31 cellular contexts compared by ENCODE assay signal in genomic region chr4:43047044-43047443, GRCh38.
"Had no signal": no experiment of that assay in that cellular context is flagged by ENCODE, and none has a peak within 500 bp of the region (broad histone marks: within the 10 kb centered on the region; RNA-seq: fewer than 3 reads in every experiment).

No MANE protein-coding gene starts in this region.

- H3K4me3 Mint-ChIP-seq: activated naive CD4-positive, alpha-beta T cell treated with anti-CD3 and anti-CD28 coated beads for 36 hours; activated naive CD8-positive, alpha-beta T cell treated with anti-CD3 and anti-CD28 coated beads, Interleukin-2, amount 10 ng/mL, durations not matched to agents 7 days and 5 days; activated T-helper 1 cell treated with anti-CD3 and anti-CD28 coated beads, Interleukin-12 subunit alpha, Interleukin-12 subunit beta, Interleukin-2, Interleukin-4 antibody, amounts not matched to agents 30 ng/mL and 10 ng/mL and 1 ng/mL, durations not matched to agents 14 hours and 24 hours and 36 hours; immature natural killer cell; memory B cell; naive thymus-derived CD8-positive, alpha-beta T cell; stimulated activated naive B cell treated with anti-CD40 and anti-IgM and Interleukin-4, amounts not matched to agents 10 μg/mL and 1 μg/mL and 100 μg/mL, for 72 hours had no signal

- H3K4me3 ChIP-seq: ascending aorta, coronary artery, dorsolateral prefrontal cortex, heart left ventricle, right atrium auricular region, smooth muscle cell, stomach, thyroid gland, upper lobe of left lung, vagina had no signal

- H3K27me3 Mint-ChIP-seq: activated naive CD8-positive, alpha-beta T cell treated with anti-CD3 and anti-CD28 coated beads, Interleukin-2, amount 10 ng/mL, durations not matched to agents 7 days and 5 days; memory B cell; naive thymus-derived CD8-positive, alpha-beta T cell; stimulated activated naive B cell treated with anti-CD40 and anti-IgM and Interleukin-4, amounts not matched to agents 10 μg/mL and 1 μg/mL and 100 μg/mL, for 72 hours had no signal

- H3K9me3 Mint-ChIP-seq: activated naive CD4-positive, alpha-beta T cell treated with anti-CD3 and anti-CD28 coated beads for 36 hours; activated naive CD8-positive, alpha-beta T cell treated with anti-CD3 and anti-CD28 coated beads, Interleukin-2, amount 10 ng/mL, durations not matched to agents 7 days and 5 days; activated T-helper 1 cell treated with anti-CD3 and anti-CD28 coated beads, Interleukin-12 subunit alpha, Interleukin-12 subunit beta, Interleukin-2, Interleukin-4 antibody, amounts not matched to agents 30 ng/mL and 10 ng/mL and 1 ng/mL, durations not matched to agents 14 hours and 24 hours and 36 hours; memory B cell; stimulated activated naive B cell treated with anti-CD40 and anti-IgM and Interleukin-4, amounts not matched to agents 10 μg/mL and 1 μg/mL and 100 μg/mL, for 72 hours had no signal

- H3K4me1 Mint-ChIP-seq: activated naive CD8-positive, alpha-beta T cell treated with anti-CD3 and anti-CD28 coated beads, Interleukin-2, amount 10 ng/mL, durations not matched to agents 7 days and 5 days; immature natural killer cell; memory B cell; naive thymus-derived CD8-positive, alpha-beta T cell; stimulated activated naive B cell treated with anti-CD40 and anti-IgM and Interleukin-4, amounts not matched to agents 10 μg/mL and 1 μg/mL and 100 μg/mL, for 72 hours had no signal

- H3K36me3 Mint-ChIP-seq: activated naive CD8-positive, alpha-beta T cell treated with anti-CD3 and anti-CD28 coated beads, Interleukin-2, amount 10 ng/mL, durations not matched to agents 7 days and 5 days; immature natural killer cell; memory B cell; naive thymus-derived CD8-positive, alpha-beta T cell; stimulated activated naive B cell treated with anti-CD40 and anti-IgM and Interleukin-4, amounts not matched to agents 10 μg/mL and 1 μg/mL and 100 μg/mL, for 72 hours had no signal

- DNase-seq: activated CD4-positive, alpha-beta T cell treated with anti-CD3 and anti-CD28 coated beads for 4 hours; activated CD4-positive, alpha-beta T cell treated with anti-CD3 and anti-CD28 coated beads, Interleukin-2, amount 50 U/mL, for 48 hours; activated CD8-positive, alpha-beta memory T cell treated with anti-CD3 and anti-CD28 coated beads for 24 hours; activated effector memory CD4-positive, alpha-beta T cell treated with anti-CD3 and anti-CD28 coated beads, Interleukin-2, amount 50 U/mL, for 16 hours; activated naive CD4-positive, alpha-beta T cell treated with anti-CD3 and anti-CD28 coated beads for 36 hours; activated naive CD8-positive, alpha-beta T cell treated with anti-CD3 and anti-CD28 coated beads, Interleukin-2, amount 10 ng/mL, durations not matched to agents 7 days and 5 days; brain microvascular endothelial cell; dorsolateral prefrontal cortex; effector memory CD4-positive, alpha-beta T cell; erythroblast; heart left ventricle; hypothalamus; immature natural killer cell; kidney; left colon; naive thymus-derived CD8-positive, alpha-beta T cell; stimulated activated CD4-positive, alpha-beta T cell treated with anti-CD3 and anti-CD28 coated beads, Interleukin-1b, Interleukin-23, amount 100 ng/mL, for 48 hours; stimulated activated CD4-positive, alpha-beta T cell treated with anti-CD3 and anti-CD28 coated beads, Interleukin-4, amount 100 ng/mL, for 4 hours; stimulated activated CD8-positive, alpha-beta memory T cell treated with anti-CD3 and anti-CD28 coated beads, Interleukin-4, amount 100 ng/mL, for 48 hours; stimulated activated naive B cell treated with anti-CD40 and anti-IgM and Interleukin-4, amounts not matched to agents 10 μg/mL and 1 μg/mL and 100 μg/mL, for 72 hours; stomach; T-helper 9 cell; thyroid gland; upper lobe of left lung had no signal

- ATAC-seq: heart left ventricle; left colon; naive thymus-derived CD8-positive, alpha-beta T cell; stimulated activated naive B cell treated with anti-CD40 and anti-IgM and Interleukin-4, amounts not matched to agents 10 μg/mL and 1 μg/mL and 100 μg/mL, for 72 hours had no signal
